Comparison of ENCODE assay signal across 16 cellular contexts in genomic region chr2:188142636-188143035, GRCh38.
DNase-seq lines count a peak whose midpoint lies in the region; ATAC-seq, FAIRE-seq and TF ChIP-seq lines count a peak whose summit lies in the region.
"Had no signal": no experiment of that assay in that cellular context is flagged by ENCODE, and none has a peak within 500 bp of the region (broad histone marks: within the 10 kb centered on the region; RNA-seq: fewer than 3 reads in every experiment).

No MANE protein-coding gene starts in this region.

- no peak overlapping the region for H3K4me3 Mint-ChIP-seq in stimulated activated naive CD8-positive, alpha-beta T cell treated with anti-CD3 and anti-CD28 coated beads, Interleukin-15, amount 100 ng/mL, for 72 hours
- H3K4me3 Mint-ChIP-seq: central memory CD8-positive, alpha-beta T cell; T-helper 17 cell had no signal

- H3K27me3 ChIP-seq in bronchial epithelial cell (ENCODE audit: control insufficient read depth, insufficient read depth, low read length) = no peaks in the 10 kb centered on the region
- H3K27me3 ChIP-seq: esophagus muscularis mucosa, Peyer's patch had no signal

- no peaks in the 10 kb centered on the region for H3K27me3 Mint-ChIP-seq in stimulated activated naive CD8-positive, alpha-beta T cell treated with anti-CD3 and anti-CD28 coated beads, Interleukin-15, amount 100 ng/mL, for 72 hours
- H3K27me3 Mint-ChIP-seq: central memory CD8-positive, alpha-beta T cell; progenitor cell of endocrine pancreas; T-helper 17 cell had no signal

- TF ChIP-seq CTCF in AG04449 (IDR thresholded peaks at IDR 0.05; ENCODE audit: insufficient read depth, low read length, missing control alignments) = no peak
- TF ChIP-seq CTCF in bronchial epithelial cell (IDR thresholded peaks at IDR 0.05; ENCODE audit: insufficient read depth, low read length, severe bottlenecking) = no peak

- H3K9me3 Mint-ChIP-seq in stimulated activated naive CD8-positive, alpha-beta T cell treated with anti-CD3 and anti-CD28 coated beads, Interleukin-15, amount 100 ng/mL, for 72 hours = no peaks in the 10 kb centered on the region

- peak; percentile 7 for DNase-seq in AG04449 (ENCODE audit: low read depth, low spot score)
- DNase-seq in HTR-8/SVneo (ENCODE audit: insufficient read length, low spot score) = peak; percentile 36
- peak; percentile 93 for DNase-seq in bronchial epithelial cell (ENCODE audit: low read depth)
- peak; percentile 44 for DNase-seq in iris pigment epithelial cell (ENCODE audit: low read depth)
- no peak for DNase-seq in stimulated activated naive CD8-positive, alpha-beta T cell treated with anti-CD3 and anti-CD28 coated beads, Interleukin-15, amount 100 ng/mL, for 72 hours
- DNase-seq in posterior cingulate gyrus = no peak
- DNase-seq in NCI-H2029 (lab: John Stamatoyannopoulos, UW) = no peak
- DNase-seq: activated naive CD4-positive, alpha-beta T cell treated with anti-CD3 and anti-CD28 coated beads, Interleukin-2, amount 50 U/mL, for 16 hours; NCI-H1105; NCI-H446 treated with DMSO at 0.1 percent for 48 hours; Peyer's patch; T-helper 17 cell had no signal

- POLR2A ChIA-PET in AG04449 (lab: Yijun Ruan, JAX) = no interaction called here

- peak; percentile 38 for FAIRE-seq in HTR-8/SVneo (lab: Jason Lieb, UNC)
- FAIRE-seq in bronchial epithelial cell (lab: Jason Lieb, UNC) = peak; percentile 18

- H3K27ac Mint-ChIP-seq in stimulated activated naive CD8-positive, alpha-beta T cell treated with anti-CD3 and anti-CD28 coated beads, Interleukin-15, amount 100 ng/mL, for 72 hours = no peak overlapping the region
- H3K27ac Mint-ChIP-seq: progenitor cell of endocrine pancreas, T-helper 17 cell had no signal

- H3K4me3 ChIP-seq in AG04449 (ENCODE audit: low read depth, low read length) (no peak overlapping the region), bronchial epithelial cell (ENCODE audit: low read depth, low read length) (no peak overlapping the region)
- H3K4me3 ChIP-seq: esophagus muscularis mucosa, Peyer's patch had no signal

- no peaks in the 10 kb centered on the region for H3K4me1 Mint-ChIP-seq in stimulated activated naive CD8-positive, alpha-beta T cell treated with anti-CD3 and anti-CD28 coated beads, Interleukin-15, amount 100 ng/mL, for 72 hours
- H3K4me1 Mint-ChIP-seq: central memory CD8-positive, alpha-beta T cell; T-helper 17 cell had no signal

- H3K36me3 ChIP-seq in bronchial epithelial cell (ENCODE audit: control insufficient read depth, insufficient read depth, low read length) = no peaks in the 10 kb centered on the region
- H3K36me3 ChIP-seq: esophagus muscularis mucosa, Peyer's patch had no signal

- ATAC-seq in stimulated activated naive CD8-positive, alpha-beta T cell treated with anti-CD3 and anti-CD28 coated beads, Interleukin-15, amount 100 ng/mL, for 72 hours = no peak
- no peak for ATAC-seq in HG02884 (IDR thresholded peaks at IDR 0.05; ENCODE audit: unreplicated experiment)
- ATAC-seq: T-helper 17 cell had no signal

- CTCF ChIA-PET in AG04449 (lab: Yijun Ruan, JAX) = no interaction called here

- intact Hi-C loops in posterior cingulate gyrus (cut with DNase I) = no loop called here

Comparison
In these comparisons a context has a peak if more than half of its experiments do, and no peak if none do; other contexts are left out.
1. DNase-seq: peak in AG04449 (single experiment), HTR-8/SVneo (single experiment), bronchial epithelial cell (single experiment) and iris pigment epithelial cell (single experiment); none in stimulated activated naive CD8-positive, alpha-beta T cell treated with anti-CD3 and anti-CD28 coated beads, Interleukin-15, amount 100 ng/mL, for 72 hours (0 of 2), posterior cingulate gyrus (0 of 10) and NCI-H2029 (single experiment).